ENCODE assay signal across 9 cellular contexts in genomic region chrX:67544871-67545771, GRCh38. TPM values are rescaled to one million over a fixed set of nuclear protein-coding genes. Genes with fewer than 3 reads are reported as not detected.
A peak's percentile ranks its signal among the peaks of the same experiment; 100 is the strongest.
DNase-seq lines count a peak whose midpoint lies in the region; ATAC-seq lines count a peak whose summit lies in the region.
"Had no signal": no experiment of that assay in that cellular context is flagged by ENCODE, and none has a peak within 500 bp of the region (broad histone marks: within the 10 kb centered on the region; RNA-seq: fewer than 3 reads in every experiment).

No MANE protein-coding gene starts in this region.

- intact Hi-C loops in aorta (cut with DNase I) = loop anchor here in 1 of 2 donors (5.0 to 10.0 kb wide), 2 partner anchors 180 to 237 kb away; no protein-coding TSS in a partner anchor

- DNase-seq in activated naive CD4-positive, alpha-beta T cell treated with anti-CD3 and anti-CD28 coated beads, Interleukin-2, amount 50 U/mL, for 16 hours = no peak
- DNase-seq in mesendoderm (peak; percentile 58), aorta (peak; percentile 50 to 78)
- DNase-seq: DND-41 had no signal

- no peak overlapping the region for H2BK5ac ChIP-seq in mesendoderm (ENCODE audit: low read length)

- no peak overlapping the region for H3K27ac Mint-ChIP-seq in activated naive CD4-positive, alpha-beta T cell treated with anti-CD3 and anti-CD28 coated beads, Interleukin-2, amount 50 U/mL, for 24 hours
- H3K27ac Mint-ChIP-seq in stimulated activated memory B cell treated with anti-CD40 and anti-IgM and Interleukin-4, amounts not matched to agents 10 μg/mL and 1 μg/mL and 100 μg/mL, for 72 hours = no peak overlapping the region

- peak overlapping the region; percentile 19 for H3K9ac ChIP-seq in mesendoderm (ENCODE audit: low read length)

- H3K79me1 ChIP-seq in mesendoderm (ENCODE audit: low read length) = no peaks in the 10 kb centered on the region

- no peak overlapping the region for H2AK5ac ChIP-seq in mesendoderm (ENCODE audit: low read length)

- no peaks in the 10 kb centered on the region for H3K9me3 ChIP-seq in ectodermal cell (ENCODE audit: control insufficient read depth, low read length)
- no peaks in the 10 kb centered on the region for H3K9me3 ChIP-seq in aorta (ENCODE audit: control insufficient read depth, low read length)

- peak; percentile 31 for ATAC-seq in aorta (ENCODE audit: low FRiP score)
- ATAC-seq in HG03378 (IDR thresholded peaks at IDR 0.05; ENCODE audit: unreplicated experiment) = no peak
- no peak for ATAC-seq in stimulated activated memory B cell treated with anti-CD40 and anti-IgM and Interleukin-4, amounts not matched to agents 10 μg/mL and 1 μg/mL and 100 μg/mL, for 72 hours
- no peak for ATAC-seq in HG03457 (IDR thresholded peaks at IDR 0.05; ENCODE audit: unreplicated experiment)

- H4K8ac ChIP-seq in mesendoderm (ENCODE audit: low read depth, low read length) = no peak overlapping the region

- no peak overlapping the region for H3K23ac ChIP-seq in mesendoderm (ENCODE audit: low read length)

- H3K79me2 ChIP-seq in mesendoderm (ENCODE audit: control insufficient read depth, insufficient read depth, low read length) = no peaks in the 10 kb centered on the region

- H3K27me3 ChIP-seq in ectodermal cell (ENCODE audit: control insufficient read depth, insufficient read depth, low read length, poor library complexity, severe bottlenecking) (peaks cover 8% of the 10 kb centered on the region), mesendoderm (ENCODE audit: insufficient read depth, low read length, poor library complexity) (no peaks in the 10 kb centered on the region), aorta (ENCODE audit: control insufficient read depth in 1 of 2, insufficient read depth in 2 of 2, low read length in 1 of 2) (no peaks in the 10 kb centered on the region)

- H3K4ac ChIP-seq in mesendoderm (ENCODE audit: low read depth, low read length) = no peak overlapping the region

- peak overlapping the region; percentile 48 for H3K4me3 ChIP-seq in ectodermal cell (ENCODE audit: insufficient read depth, low read depth, low read length)
- no peak overlapping the region for H3K4me3 ChIP-seq in mesendoderm (ENCODE audit: low read length)
- peak overlapping the region; percentile 52 to 68 for H3K4me3 ChIP-seq in aorta (ENCODE audit: low read length in 2 of 2)

- H3K4me3 Mint-ChIP-seq in activated naive CD4-positive, alpha-beta T cell treated with anti-CD3 and anti-CD28 coated beads, Interleukin-2, amount 50 U/mL, for 24 hours = peak overlapping the region; percentile 11
- no peak overlapping the region for H3K4me3 Mint-ChIP-seq in stimulated activated memory B cell treated with anti-CD40 and anti-IgM and Interleukin-4, amounts not matched to agents 10 μg/mL and 1 μg/mL and 100 μg/mL, for 72 hours

- H3K36me3 ChIP-seq in ectodermal cell (ENCODE audit: control insufficient read depth, insufficient read depth, low read length) (no peaks in the 10 kb centered on the region), mesendoderm (ENCODE audit: control insufficient read depth, insufficient read depth, low read length) (no peaks in the 10 kb centered on the region), aorta (ENCODE audit: control insufficient read depth in 1 of 2, insufficient read depth in 2 of 2, low read length in 1 of 2) (no peaks in the 10 kb centered on the region)

- no peak overlapping the region for H4K5ac ChIP-seq in mesendoderm (ENCODE audit: low read length)

- no peak overlapping the region for H2BK15ac ChIP-seq in mesendoderm (replicated peaks; ENCODE audit: low read depth)

- 1 to 2% methylated on average over 39 of the region's 39 CpGs for WGBS in ectodermal cell, 2 experiments
- WGBS in mesendoderm (ENCODE audit: extremely low coverage, insufficient coverage, low lambda C conversion rate) = no CpG with 5 or more reads among the region's 39 CpGs
- WGBS in aorta, 2 donors = 0 to 33% methylated on average over 39 of the region's 39 CpGs

- no peaks in the 10 kb centered on the region for H3K9me3 Mint-ChIP-seq in activated naive CD4-positive, alpha-beta T cell treated with anti-CD3 and anti-CD28 coated beads, Interleukin-2, amount 50 U/mL, for 24 hours
- no peaks in the 10 kb centered on the region for H3K9me3 Mint-ChIP-seq in stimulated activated memory B cell treated with anti-CD40 and anti-IgM and Interleukin-4, amounts not matched to agents 10 μg/mL and 1 μg/mL and 100 μg/mL, for 72 hours

- no peaks in the 10 kb centered on the region for H3K36me3 Mint-ChIP-seq in activated naive CD4-positive, alpha-beta T cell treated with anti-CD3 and anti-CD28 coated beads, Interleukin-2, amount 50 U/mL, for 24 hours
- H3K36me3 Mint-ChIP-seq in stimulated activated memory B cell treated with anti-CD40 and anti-IgM and Interleukin-4, amounts not matched to agents 10 μg/mL and 1 μg/mL and 100 μg/mL, for 72 hours = no peaks in the 10 kb centered on the region

- peak overlapping the region; percentile 68 for H3K4me2 ChIP-seq in mesendoderm (ENCODE audit: low read length)

- peak overlapping the region; percentile 30 for H3K56ac ChIP-seq in mesendoderm (ENCODE audit: low read length)

- H3K4me1 ChIP-seq in ectodermal cell (ENCODE audit: control insufficient read depth, insufficient read depth, low read length) (no peaks in the 10 kb centered on the region), mesendoderm (ENCODE audit: control insufficient read depth, low read depth, low read length) (no peaks in the 10 kb centered on the region), aorta (ENCODE audit: control insufficient read depth in 1 of 2, insufficient read depth in 2 of 2, low read length in 2 of 2) (no peaks in the 10 kb centered on the region)

- no peak overlapping the region for H2BK120ac ChIP-seq in mesendoderm (ENCODE audit: low read depth, low read length)

- H3K27ac ChIP-seq in ectodermal cell (ENCODE audit: insufficient read depth, low read depth, low read length, poor library complexity, severe bottlenecking) (no peak overlapping the region), mesendoderm (ENCODE audit: low read depth, low read length) (no peak overlapping the region), aorta (ENCODE audit: low read depth in 1 of 2, low read length in 2 of 2) (no peak overlapping the region)

- H3K18ac ChIP-seq in mesendoderm (ENCODE audit: low read length) = no peak overlapping the region

- peaks cover 12% of the 10 kb centered on the region for H3K27me3 Mint-ChIP-seq in activated naive CD4-positive, alpha-beta T cell treated with anti-CD3 and anti-CD28 coated beads, Interleukin-2, amount 50 U/mL, for 24 hours
- peaks cover 24% of the 10 kb centered on the region for H3K27me3 Mint-ChIP-seq in stimulated activated memory B cell treated with anti-CD40 and anti-IgM and Interleukin-4, amounts not matched to agents 10 μg/mL and 1 μg/mL and 100 μg/mL, for 72 hours

- peaks cover 9% of the 10 kb centered on the region for H3K4me1 Mint-ChIP-seq in activated naive CD4-positive, alpha-beta T cell treated with anti-CD3 and anti-CD28 coated beads, Interleukin-2, amount 50 U/mL, for 24 hours
- H3K4me1 Mint-ChIP-seq in stimulated activated memory B cell treated with anti-CD40 and anti-IgM and Interleukin-4, amounts not matched to agents 10 μg/mL and 1 μg/mL and 100 μg/mL, for 72 hours = no peaks in the 10 kb centered on the region

RNA-seq across cellular contexts. Expression of gene AR, which starts 1.3 kb away (rescaled TPM):
- polyA plus RNA-seq in ectodermal cell (2013, experiment 1 of 4) = 4.6 TPM
- 5.6 TPM for polyA plus RNA-seq in ectodermal cell (2013, experiment 2 of 4)
- polyA plus RNA-seq in ectodermal cell (2013, experiment 3 of 4) = 4.4 TPM
- 6.4 TPM for polyA plus RNA-seq in ectodermal cell (2013, experiment 4 of 4)
- polyA plus RNA-seq in mesendoderm (2013, experiment 1 of 2) = 2.8 TPM
- 2.8 TPM for polyA plus RNA-seq in mesendoderm (2013, experiment 2 of 2)
- 10 to 100 TPM; 12.8 to 17.9 TPM for total RNA-seq in aorta
- 1 to 10 TPM; 1.6 to 5.0 TPM for polyA plus RNA-seq in aorta
